13 cellular contexts compared by ENCODE assay signal in genomic region chr5:179661647-179662046, GRCh38. TPM values are rescaled to one million over a fixed set of nuclear protein-coding genes. Genes with fewer than 3 reads are reported as not detected.
"Had no signal": no experiment of that assay in that cellular context is flagged by ENCODE, and none has a peak within 500 bp of the region (broad histone marks: within the 10 kb centered on the region; RNA-seq: fewer than 3 reads in every experiment).

No MANE protein-coding gene starts in this region.

RNA-seq across cellular contexts. Expression of gene CBY3, which starts 19.2 kb away (rescaled TPM):
- total RNA-seq: activated naive CD4-positive, alpha-beta T cell treated with anti-CD3 and anti-CD28 coated beads for 36 hours; activated naive CD4-positive, alpha-beta T cell treated with anti-CD3 and anti-CD28 coated beads, Interleukin-2, amount 50 U/mL, for 72 hours; activated T-helper 17 cell treated with anti-CD3 and anti-CD28 coated beads, Interleukin-2, amount 50 U/mL, for 72 hours; adrenal gland; aorta; ascending aorta; astrocyte; body of pancreas; breast epithelium; bronchial epithelial cell; cardiac muscle cell; cardiac septum; chondrocyte had no signal
- polyA plus RNA-seq: aorta had no signal
